Comparison of ENCODE assay signal across 21 cellular contexts in genomic region chr7:48147078-48147591, GRCh38. TPM values are rescaled to one million over a fixed set of nuclear protein-coding genes. Genes with fewer than 3 reads are reported as not detected.
A peak's percentile ranks its signal among the peaks of the same experiment; 100 is the strongest.
DNase-seq lines count a peak whose midpoint lies in the region; ATAC-seq and TF ChIP-seq lines count a peak whose summit lies in the region.
"Had no signal": no experiment of that assay in that cellular context is flagged by ENCODE, and none has a peak within 500 bp of the region (broad histone marks: within the 10 kb centered on the region; RNA-seq: fewer than 3 reads in every experiment).

No MANE protein-coding gene starts in this region.

- no peak overlapping the region for H2AFZ ChIP-seq in mammary epithelial cell (ENCODE audit: low read depth, low read length)

- H3K79me2 ChIP-seq in mammary epithelial cell (ENCODE audit: insufficient read depth, low read length): no peaks in the 10 kb centered on the region

- DNase-seq in mammary epithelial cell: peak; percentile 50
- no peak for DNase-seq in breast epithelium (ENCODE audit: low spot score in 2 of 2)
- DNase-seq in epithelial cell of prostate (ENCODE audit: low read depth, low spot score): peak; percentile 27
- DNase-seq in mucosa of descending colon: peak in 2 of 3 donors; percentile 61 to 68
- no peak for DNase-seq in KBM-7
- DNase-seq in activated effector memory CD4-positive, alpha-beta T cell treated with Interleukin-2 at 50 U/mL for 16 hours: no peak
- no peak for DNase-seq in GM19240 (ENCODE audit: insufficient read length, low spot score)
- DNase-seq: activated naive CD4-positive, alpha-beta T cell treated with anti-CD3 and anti-CD28 coated beads, Interleukin-2, amount 50 U/mL, for 16 hours; anterior cingulate cortex; caudate nucleus; CD8-positive, alpha-beta T cell; dermis blood vessel endothelial cell; heart left ventricle; Karpas-422; NCI-H187; NCI-H524 treated with DMSO at 0.1 percent for 48 hours; upper lobe of left lung; WERI-Rb-1 had no signal

- H3K4me3 ChIP-seq in mammary epithelial cell (replicated peaks in 1 of 3; ENCODE audit: insufficient read depth in 1 of 3, low read depth in 2 of 3, low read length in 3 of 3) (no peak overlapping the region), breast epithelium (no peak overlapping the region), mucosa of descending colon (no peak overlapping the region)
- H3K4me3 ChIP-seq: heart left ventricle, upper lobe of left lung had no signal

- intact Hi-C loops in mammary epithelial cell (cut with micrococcal nuclease) (no loop called here), breast epithelium (cut with DNase I; ENCODE audit: low total_unique reads) (no loop called here), mucosa of descending colon (cut with DNase I, micrococcal nuclease) (no loop called here)

- peak; percentile 71 for ATAC-seq in mucosa of descending colon
- ATAC-seq in activated CD4-positive, CD25-positive, alpha-beta regulatory T cell treated with anti-CD3 and anti-CD28 coated beads, Interleukin-2, amount 50 U/mL, for 24 hours: no peak
- ATAC-seq: CD8-positive, alpha-beta T cell; heart left ventricle had no signal

- H3K27me3 ChIP-seq in mammary epithelial cell (ENCODE audit: insufficient read depth, low read length): no peaks in the 10 kb centered on the region
- no peaks in the 10 kb centered on the region for H3K27me3 ChIP-seq in breast epithelium
- H3K27me3 ChIP-seq: upper lobe of left lung had no signal

- H3K27ac ChIP-seq in mammary epithelial cell (ENCODE audit: insufficient read depth, low read depth, low read length) (no peak overlapping the region), breast epithelium (no peak overlapping the region), epithelial cell of prostate (peak overlapping the region; percentile 28)
- H3K27ac ChIP-seq: heart left ventricle, upper lobe of left lung, WERI-Rb-1 had no signal

- H3K4me1 ChIP-seq in mammary epithelial cell (ENCODE audit: insufficient read depth, low read length) (no peaks in the 10 kb centered on the region), breast epithelium (no peaks in the 10 kb centered on the region), mucosa of descending colon (ENCODE audit: low read depth) (peaks cover 44% of the 10 kb centered on the region)
- H3K4me1 ChIP-seq: heart left ventricle, upper lobe of left lung had no signal

- H3K9me3 ChIP-seq in mammary epithelial cell (replicated peaks; ENCODE audit: insufficient read depth, low read length) (no peaks in the 10 kb centered on the region), breast epithelium (no peaks in the 10 kb centered on the region), mucosa of descending colon (no peaks in the 10 kb centered on the region)
- H3K9me3 ChIP-seq: heart left ventricle, upper lobe of left lung had no signal

- dilution Hi-C loops in mammary epithelial cell (cut with HindIII; ENCODE audit: low sequenced_read_pairs): no loop called here

- no peak for TF ChIP-seq POLR2A in breast epithelium (IDR thresholded peaks at IDR 0.05)

- WGBS in mammary epithelial cell (ENCODE audit: low coverage, missing lambda C conversion rate): 92% methylated on average over 4 of the region's 4 CpGs

- no peaks in the 10 kb centered on the region for H3K36me3 ChIP-seq in mammary epithelial cell (ENCODE audit: insufficient read depth, low read length)
- no peaks in the 10 kb centered on the region for H3K36me3 ChIP-seq in breast epithelium
- H3K36me3 ChIP-seq in mucosa of descending colon (ENCODE audit: low read depth): no peaks in the 10 kb centered on the region
- H3K36me3 ChIP-seq: heart left ventricle, upper lobe of left lung, WERI-Rb-1 had no signal

- TF ChIP-seq CTCF in mammary epithelial cell (conservative IDR thresholded peaks at IDR 0.05 in 1 of 2, IDR thresholded peaks at IDR 0.05 in 1 of 2; ENCODE audit: extremely low read depth in 1 of 2, insufficient read depth in 1 of 2, low read depth in 1 of 2, low read length in 2 of 2) (no peak), breast epithelium (IDR thresholded peaks at IDR 0.05) (no peak), mucosa of descending colon (IDR thresholded peaks at IDR 0.05) (no peak)

- no TSS peak for BruUV-seq in mammary epithelial cell (replicated peaks; lab: Mats Ljungman, UMichigan)

- no peak overlapping the region for H3K9ac ChIP-seq in mammary epithelial cell (ENCODE audit: insufficient read depth, low read length)

- H3K4me2 ChIP-seq in mammary epithelial cell (ENCODE audit: insufficient read depth, low read depth, low read length): no peak overlapping the region

- H4K20me1 ChIP-seq in mammary epithelial cell (ENCODE audit: insufficient read depth, low read length): no peaks in the 10 kb centered on the region

- CTCF ChIA-PET in mammary epithelial cell (lab: Charles Lee; ENCODE audit: low non-redundant PET): no interaction called here

- in situ Hi-C loops in mammary epithelial cell (cut with MboI; ENCODE audit: low sequenced_read_pairs in 2 of 2) (no loop called here), KBM-7 (cut with MboI; ENCODE audit: low pct_unique_long_range_greater_than_20kb, low sequenced_read_pairs) (no loop called here)

RNA-seq across cellular contexts. Expression of gene ABCA13, which starts 24.1 kb away (rescaled TPM):
- total RNA-seq in mammary epithelial cell (1 to 10 TPM; 1.5 to 3.4 TPM), breast epithelium (under 1 TPM; under 0.01 to 0.29 (median under 0.01) TPM), mucosa of descending colon (1 to 10 TPM in 2 of 3 donors, under 1 TPM in 1; 0.43 to 1.6 (median 1.1) TPM)
- polyA plus RNA-seq in mammary epithelial cell: 1.0 TPM
- polyA minus RNA-seq in mammary epithelial cell: 7.5 TPM
- total RNA-seq: activated T-helper 1 cell treated with anti-CD3 and anti-CD28 coated beads, Interleukin-12 subunit alpha, Interleukin-12 subunit beta, Interleukin-2, Interleukin-4 antibody, amounts not matched to agents 30 ng/mL and 10 ng/mL and 1 ng/mL, durations not matched to agents 14 hours and 24 hours and 36 hours; CD8-positive, alpha-beta T cell; fibroblast of villous mesenchyme had no signal

RNA-seq across cellular contexts. Expression of gene UPP1, which starts 58.1 kb away (rescaled TPM):
- total RNA-seq in mammary epithelial cell (100 to 1,000 TPM in 1 of 2 donors, 10 to 100 TPM in 1; 87.7 to 992 TPM), breast epithelium (10 to 100 TPM; 11.1 to 32.1 (median 19.5) TPM), mucosa of descending colon (10 to 100 TPM; 30.7 to 63.6 (median 51.0) TPM)
- 254 TPM for polyA plus RNA-seq in mammary epithelial cell
- 190 TPM for polyA minus RNA-seq in mammary epithelial cell

Comparison
In these comparisons a context has a peak if more than half of its experiments do, and no peak if none do; other contexts are left out.
1. DNase-seq: peak in mammary epithelial cell (single experiment), epithelial cell of prostate (single experiment) and mucosa of descending colon (2 of 3); none in breast epithelium (0 of 2), KBM-7 (single experiment), activated effector memory CD4-positive, alpha-beta T cell treated with Interleukin-2 at 50 U/mL for 16 hours (single experiment) and GM19240 (single experiment).